8 cellular contexts compared by ENCODE assay signal in the genomic region with DNA sequence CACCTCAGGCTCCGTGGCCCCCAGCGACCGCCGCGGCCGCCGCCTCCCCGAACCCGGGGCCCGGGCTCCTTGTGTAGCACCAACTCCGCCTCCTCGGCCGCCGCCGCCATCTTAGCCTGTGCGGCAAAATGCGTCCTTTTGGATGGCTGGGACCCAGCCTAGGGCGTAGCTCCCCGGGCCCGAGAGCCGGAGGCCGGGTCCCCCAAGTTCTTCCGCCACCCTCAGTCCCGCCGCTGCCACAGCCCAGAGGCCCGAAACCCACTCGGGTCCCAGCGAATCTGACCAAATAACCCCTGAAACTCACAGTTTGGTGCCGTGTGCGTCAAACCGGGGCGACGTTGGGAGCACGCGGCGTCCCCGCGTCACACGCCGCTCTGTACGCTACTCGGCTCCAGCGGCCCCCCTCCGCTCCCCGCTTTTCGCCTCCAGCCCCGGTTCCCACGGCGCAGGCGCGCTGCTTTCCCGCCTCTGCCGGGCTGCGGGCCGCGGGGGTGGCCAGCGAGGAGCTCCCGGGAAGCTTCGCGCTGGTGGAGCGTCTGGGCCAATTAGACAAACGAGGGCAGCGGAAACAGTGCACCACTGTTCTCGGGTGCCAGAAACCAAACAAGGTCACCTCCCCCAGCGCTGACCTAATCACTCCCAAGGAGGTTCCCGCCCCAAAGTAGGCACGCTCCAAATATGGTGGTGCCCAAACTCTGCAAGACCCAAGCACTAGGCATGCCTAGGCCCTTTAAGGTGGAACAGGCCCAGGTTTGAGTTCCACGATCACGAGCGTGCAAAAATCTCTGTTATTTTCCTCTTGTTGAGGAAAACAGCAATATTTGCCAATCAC. TPM values are rescaled to one million over a fixed set of nuclear protein-coding genes. Genes with fewer than 3 reads are reported as not detected.
DNase-seq lines count a peak whose midpoint lies in the region; ATAC-seq and TF ChIP-seq lines count a peak whose summit lies in the region.

Gene ZNF644, minus strand, starts transcription at position 350 of the 832 bp plus-strand sequence. CDS start 39,682 bp downstream, outside the sequence.

- ATAC-seq in GM19351 (IDR thresholded peaks at IDR 0.05; ENCODE audit: unreplicated experiment) (peak; percentile 69), HG03520 (IDR thresholded peaks at IDR 0.05; ENCODE audit: unreplicated experiment) (peak; percentile 70), left lobe of liver (peak; percentile 86)

- peak within 1 kb of the TSS; percentile 97 for H3K27ac ChIP-seq in C4-2B

- no peak for TF ChIP-seq CTCF in C4-2B (conservative IDR thresholded peaks at IDR 0.05)

- DNase-seq in NCI-H748 (lab: John Stamatoyannopoulos, UW; ENCODE audit: unreplicated experiment) = peak; percentile 90
- DNase-seq in activated CD4-positive, alpha-beta T cell treated with anti-CD3 and anti-CD28 coated beads, Interleukin-2, amount 50 U/mL, for 1 hour = peak; percentile 83
- DNase-seq in dedifferentiated amniotic fluid mesenchymal stem cell (ENCODE audit: extremely low spot score) = peak; percentile 85
- DNase-seq in left lobe of liver (ENCODE audit: low spot score) = peak; percentile 95
- DNase-seq in stimulated activated CD4-positive, alpha-beta T cell treated with anti-CD3 and anti-CD28 coated beads, Interleukin-2, amount 100 ng/mL, for 4 hours (ENCODE audit: low read depth) = peak; percentile 86

RNA-seq across cellular contexts. Expression of gene ZNF644, which starts in this region (rescaled TPM):
- 18.3 TPM for total RNA-seq in left lobe of liver

Comparison
In these comparisons a context has a peak if more than half of its experiments do, and no peak if none do; other contexts are left out.
1. Peak in every context shown above with its lines: DNase-seq, ATAC-seq and H3K27ac ChIP-seq.